8 cellular contexts compared by ENCODE assay signal in the genomic region with DNA sequence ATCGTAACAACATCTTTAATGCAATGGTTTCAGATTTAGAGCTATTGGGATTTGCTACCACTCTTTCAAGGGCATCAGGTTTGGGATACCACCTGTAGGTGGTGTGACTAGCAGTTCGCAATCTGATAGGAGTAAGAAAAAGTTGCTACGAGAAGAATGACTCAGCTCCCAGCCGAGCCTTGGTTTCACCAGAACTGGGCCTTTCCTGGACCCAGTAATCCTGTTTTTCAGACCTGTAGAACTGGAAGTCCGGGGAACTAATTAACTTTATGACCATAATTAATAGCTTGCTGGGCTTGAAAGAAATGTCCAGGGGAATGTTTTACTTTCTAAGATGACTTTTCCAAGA. TPM values are rescaled to one million over a fixed set of nuclear protein-coding genes. Genes with fewer than 3 reads are reported as not detected.
DNase-seq lines count a peak whose midpoint lies in the region; ATAC-seq and TF ChIP-seq lines count a peak whose summit lies in the region.

No MANE protein-coding gene starts in this region.

- no peak for TF ChIP-seq CTCF in lower leg skin (IDR thresholded peaks at IDR 0.05)

- intact Hi-C loops in dendritic cell treated with granulocyte-macrophage colony-stimulating factor and Interleukin-4, amounts not matched to agents 40 ng/mL and 50 ng/mL, for 4 days (cut with micrococcal nuclease) = loop anchor here (1.0 kb wide), 1 partner anchor 10 kb away; a partner anchor contains a TSS
- intact Hi-C loops in lower leg skin (cut with DNase I; ENCODE audit: low total_unique reads) = no loop called here

- no peak for TF ChIP-seq POLR2A in lower leg skin (IDR thresholded peaks at IDR 0.05)

- peak; percentile 26 for DNase-seq in SIG-M5 treated with dmso at 0.1 percent for 504 hours (lab: John Stamatoyannopoulos, UW; ENCODE audit: unreplicated experiment)
- DNase-seq in SIG-M5 (lab: John Stamatoyannopoulos, UW) = no peak
- peak; percentile 34 for DNase-seq in SK-MEL-5 (ENCODE audit: low read depth, low spot score)
- DNase-seq in lower leg skin (ENCODE audit: low spot score in 2 of 2) = no peak
- DNase-seq in stimulated activated effector memory CD8-positive, alpha-beta T cell treated with anti-CD3 and anti-CD28 coated beads, Interleukin-12 subunit alpha, Interleukin-12 subunit beta, amount 100 ng/mL, for 72 hours (ENCODE audit: low spot score in 2 of 2) = peak in 1 of 2 donors; percentile 14

- WGBS in lower leg skin, 2 donors = 1 to 2% methylated on average over 5 of the region's 5 CpGs

- no peaks in the 10 kb centered on the region for H3K9me3 Mint-ChIP-seq in dendritic cell treated with granulocyte-macrophage colony-stimulating factor and Interleukin-4, amounts not matched to agents 40 ng/mL and 50 ng/mL, for 4 days
- no peaks in the 10 kb centered on the region for H3K9me3 Mint-ChIP-seq in stimulated activated effector memory CD8-positive, alpha-beta T cell treated with anti-CD3 and anti-CD28 coated beads, Interleukin-12 subunit alpha, Interleukin-12 subunit beta, amount 100 ng/mL, for 72 hours

- H3K4me3 Mint-ChIP-seq in dendritic cell treated with granulocyte-macrophage colony-stimulating factor and Interleukin-4, amounts not matched to agents 40 ng/mL and 50 ng/mL, for 4 days = peak overlapping the region; percentile 96
- peak overlapping the region; percentile 95 for H3K4me3 Mint-ChIP-seq in stimulated activated effector memory CD8-positive, alpha-beta T cell treated with anti-CD3 and anti-CD28 coated beads, Interleukin-12 subunit alpha, Interleukin-12 subunit beta, amount 100 ng/mL, for 72 hours

- peak; percentile 37 for ATAC-seq in HG02938 (IDR thresholded peaks at IDR 0.05; ENCODE audit: unreplicated experiment)
- peak; percentile 82 for ATAC-seq in stimulated activated effector memory CD8-positive, alpha-beta T cell treated with anti-CD3 and anti-CD28 coated beads, Interleukin-12 subunit alpha, Interleukin-12 subunit beta, amount 100 ng/mL, for 72 hours
- ATAC-seq in HG02840 (IDR thresholded peaks at IDR 0.05; ENCODE audit: low FRiP score, unreplicated experiment) = no peak

- H3K27ac Mint-ChIP-seq in dendritic cell treated with granulocyte-macrophage colony-stimulating factor and Interleukin-4, amounts not matched to agents 40 ng/mL and 50 ng/mL, for 4 days = peak overlapping the region; percentile 90
- H3K27ac Mint-ChIP-seq in stimulated activated effector memory CD8-positive, alpha-beta T cell treated with anti-CD3 and anti-CD28 coated beads, Interleukin-12 subunit alpha, Interleukin-12 subunit beta, amount 100 ng/mL, for 72 hours = peak overlapping the region; percentile 89

- peaks cover 33% of the 10 kb centered on the region for H3K36me3 Mint-ChIP-seq in dendritic cell treated with granulocyte-macrophage colony-stimulating factor and Interleukin-4, amounts not matched to agents 40 ng/mL and 50 ng/mL, for 4 days (ENCODE audit: low read depth)
- peaks cover 22% of the 10 kb centered on the region for H3K36me3 Mint-ChIP-seq in stimulated activated effector memory CD8-positive, alpha-beta T cell treated with anti-CD3 and anti-CD28 coated beads, Interleukin-12 subunit alpha, Interleukin-12 subunit beta, amount 100 ng/mL, for 72 hours

- peaks cover 20% of the 10 kb centered on the region for H3K27me3 Mint-ChIP-seq in dendritic cell treated with granulocyte-macrophage colony-stimulating factor and Interleukin-4, amounts not matched to agents 40 ng/mL and 50 ng/mL, for 4 days

- peak overlapping the region; percentile 71 for H3K4me3 ChIP-seq in lower leg skin (ENCODE audit: low read depth, poor library complexity, severe bottlenecking)

- in situ Hi-C loops in SK-MEL-5 (cut with HindIII; ENCODE audit: low pct_unique_long_range_greater_than_20kb, low sequenced_read_pairs) = no loop called here

- H3K4me1 Mint-ChIP-seq in dendritic cell treated with granulocyte-macrophage colony-stimulating factor and Interleukin-4, amounts not matched to agents 40 ng/mL and 50 ng/mL, for 4 days (ENCODE audit: low read depth) = peaks cover 49% of the 10 kb centered on the region
- peaks cover 25% of the 10 kb centered on the region for H3K4me1 Mint-ChIP-seq in stimulated activated effector memory CD8-positive, alpha-beta T cell treated with anti-CD3 and anti-CD28 coated beads, Interleukin-12 subunit alpha, Interleukin-12 subunit beta, amount 100 ng/mL, for 72 hours

RNA-seq across cellular contexts. Expression of a gene that starts 0.8 kb away (rescaled TPM):
- 7.7 and 9.1 TPM in 2 replicates for total RNA-seq in SK-MEL-5 (2014; rRNA removed; shearing (Covaris generic))
- 21.5 and 25.4 TPM in 2 replicates for polyA plus RNA-seq in SK-MEL-5 (2015; cell fraction: cytosol; rRNA removed)
- polyA plus RNA-seq in SK-MEL-5 (2015; cell fraction: nucleus; rRNA removed) = 25.9 and 31.5 TPM in 2 replicates
- total RNA-seq in lower leg skin = 10 to 100 TPM; 20.5 to 29.3 (median 28.5) TPM

RNA-seq across cellular contexts. Expression of a gene that starts 9.8 kb away (rescaled TPM):
- total RNA-seq in SK-MEL-5 (2014; rRNA removed; shearing (Covaris generic)) = 479 and 529 TPM in 2 replicates
- polyA plus RNA-seq in SK-MEL-5 (2015; cell fraction: cytosol; rRNA removed) = 326 and 472 TPM in 2 replicates
- 38.2 and 47.9 TPM in 2 replicates for polyA plus RNA-seq in SK-MEL-5 (2015; cell fraction: nucleus; rRNA removed)
- 100 to 1,000 TPM; 103 to 131 (median 124) TPM for total RNA-seq in lower leg skin

RNA-seq across cellular contexts. Expression of a gene that starts 45.3 kb away (rescaled TPM):
- total RNA-seq in SK-MEL-5 (2014; rRNA removed; shearing (Covaris generic)) = not detected in 2 replicates
- polyA plus RNA-seq in SK-MEL-5 (2015; cell fraction: cytosol; rRNA removed) = not detected in 2 replicates
- polyA plus RNA-seq in SK-MEL-5 (2015; cell fraction: nucleus; rRNA removed) = not detected in 2 replicates
- total RNA-seq in lower leg skin = not detected

Comparison
In these comparisons a context has a peak if more than half of its experiments do, and no peak if none do; other contexts are left out.
1. DNase-seq: peak in SIG-M5 treated with dmso at 0.1 percent for 504 hours (single experiment) and SK-MEL-5 (single experiment); none in SIG-M5 (single experiment) and lower leg skin (0 of 2).